24 cellular contexts compared by ENCODE assay signal in genomic region chrX:27399146-27399456, GRCh38.
"Had no signal": no experiment of that assay in that cellular context is flagged by ENCODE, and none has a peak within 500 bp of the region (broad histone marks: within the 10 kb centered on the region; RNA-seq: fewer than 3 reads in every experiment).

No MANE protein-coding gene starts in this region.

- ATAC-seq: effector memory CD8-positive, alpha-beta T cell; gastroesophageal sphincter; heart left ventricle; left cardiac atrium; sciatic nerve; stimulated activated effector memory CD8-positive, alpha-beta T cell treated with anti-CD3 and anti-CD28 coated beads, Interleukin-12 subunit alpha, Interleukin-12 subunit beta, amount 100 ng/mL, for 72 hours; stimulated activated naive CD8-positive, alpha-beta T cell treated with anti-CD3 and anti-CD28 coated beads, Interleukin-15, amount 100 ng/mL, for 72 hours had no signal

- H3K27me3 Mint-ChIP-seq: activated naive CD8-positive, alpha-beta T cell; effector memory CD8-positive, alpha-beta T cell; memory B cell; stimulated activated naive CD8-positive, alpha-beta T cell treated with anti-CD3 and anti-CD28 coated beads, Interleukin-15, amount 100 ng/mL, for 72 hours had no signal

- H3K9me3 ChIP-seq: adrenal gland, ascending aorta, colonic mucosa, esophagus squamous epithelium, gastroesophageal sphincter, heart left ventricle, tibial nerve had no signal

- H3K4me3 ChIP-seq: adrenal gland, ascending aorta, colonic mucosa, dorsolateral prefrontal cortex, esophagus squamous epithelium, gastroesophageal sphincter, heart left ventricle, tibial nerve had no signal

- H3K4me1 ChIP-seq: adrenal gland, ascending aorta, colonic mucosa, esophagus squamous epithelium, gastroesophageal sphincter, heart left ventricle, tibial nerve had no signal

- H3K27ac ChIP-seq: adrenal gland, ascending aorta, colonic mucosa, dorsolateral prefrontal cortex, esophagus squamous epithelium, gastroesophageal sphincter, heart left ventricle, tibial nerve had no signal

- H3K27me3 ChIP-seq: adrenal gland, ascending aorta, colonic mucosa, esophagus squamous epithelium, gastroesophageal sphincter, heart left ventricle, tibial nerve had no signal

- H3K27ac Mint-ChIP-seq: activated naive CD8-positive, alpha-beta T cell; activated T-helper 2 cell treated with anti-CD3 and anti-CD28 coated beads, Interferon-gamma antibody, Interleukin-2, Interleukin-4, amounts not matched to agents 10 μg/mL and 5 μg/mL and 100 μg/mL, durations not matched to agents 14 hours and 24 hours and 36 hours; effector memory CD8-positive, alpha-beta T cell; memory B cell; nephron; stimulated activated effector memory CD8-positive, alpha-beta T cell treated with anti-CD3 and anti-CD28 coated beads, Interleukin-12 subunit alpha, Interleukin-12 subunit beta, amount 100 ng/mL, for 72 hours; stimulated activated naive CD8-positive, alpha-beta T cell treated with anti-CD3 and anti-CD28 coated beads, Interleukin-15, amount 100 ng/mL, for 72 hours; T-helper 1 cell treated with Interleukin-12 subunit alpha and Interleukin-12 subunit beta and Interleukin-4 antibody, amounts not matched to agents 30 μg/mL and 1 μg/mL, for 36 hours had no signal

- FAIRE-seq: small intestine, urothelium cell line had no signal

- H3K4me3 Mint-ChIP-seq: activated naive CD8-positive, alpha-beta T cell; effector memory CD8-positive, alpha-beta T cell; memory B cell; stimulated activated effector memory CD8-positive, alpha-beta T cell treated with anti-CD3 and anti-CD28 coated beads, Interleukin-12 subunit alpha, Interleukin-12 subunit beta, amount 100 ng/mL, for 72 hours; stimulated activated naive CD8-positive, alpha-beta T cell treated with anti-CD3 and anti-CD28 coated beads, Interleukin-15, amount 100 ng/mL, for 72 hours; T-helper 1 cell treated with Interleukin-12 subunit alpha and Interleukin-12 subunit beta and Interleukin-4 antibody, amounts not matched to agents 30 μg/mL and 1 μg/mL, for 36 hours had no signal

- H3K4me1 Mint-ChIP-seq: memory B cell; nephron; stimulated activated effector memory CD8-positive, alpha-beta T cell treated with anti-CD3 and anti-CD28 coated beads, Interleukin-12 subunit alpha, Interleukin-12 subunit beta, amount 100 ng/mL, for 72 hours; stimulated activated naive CD8-positive, alpha-beta T cell treated with anti-CD3 and anti-CD28 coated beads, Interleukin-15, amount 100 ng/mL, for 72 hours had no signal

- H3K9me3 Mint-ChIP-seq: activated T-helper 2 cell treated with anti-CD3 and anti-CD28 coated beads, Interferon-gamma antibody, Interleukin-2, Interleukin-4, amounts not matched to agents 10 μg/mL and 5 μg/mL and 100 μg/mL, durations not matched to agents 14 hours and 24 hours and 36 hours; effector memory CD8-positive, alpha-beta T cell; memory B cell; stimulated activated naive CD8-positive, alpha-beta T cell treated with anti-CD3 and anti-CD28 coated beads, Interleukin-15, amount 100 ng/mL, for 72 hours; T-helper 1 cell treated with Interleukin-12 subunit alpha and Interleukin-12 subunit beta and Interleukin-4 antibody, amounts not matched to agents 30 μg/mL and 1 μg/mL, for 36 hours had no signal

- H3K36me3 Mint-ChIP-seq: activated naive CD8-positive, alpha-beta T cell; memory B cell; stimulated activated effector memory CD8-positive, alpha-beta T cell treated with anti-CD3 and anti-CD28 coated beads, Interleukin-12 subunit alpha, Interleukin-12 subunit beta, amount 100 ng/mL, for 72 hours had no signal

- DNase-seq: activated naive CD4-positive, alpha-beta T cell; activated T-cell treated with anti-CD3 and anti-CD28 coated beads, Interleukin-2, amount 50 U/mL, for 1 hour; central memory CD4-positive, alpha-beta T cell; dorsolateral prefrontal cortex; effector memory CD8-positive, alpha-beta T cell; esophagus squamous epithelium; heart left ventricle; left cardiac atrium; stimulated activated CD4-positive, alpha-beta T cell treated with anti-CD3 and anti-CD28 coated beads, Interleukin-2, amount 100 ng/mL, for 24 hours; stimulated activated naive CD8-positive, alpha-beta T cell treated with anti-CD3 and anti-CD28 coated beads, Interleukin-15, amount 100 ng/mL, for 72 hours had no signal

- H3K36me3 ChIP-seq: adrenal gland, ascending aorta, colonic mucosa, esophagus squamous epithelium, gastroesophageal sphincter, heart left ventricle, tibial nerve had no signal
